1 cellular context compared by ENCODE assay signal in the genomic region with DNA sequence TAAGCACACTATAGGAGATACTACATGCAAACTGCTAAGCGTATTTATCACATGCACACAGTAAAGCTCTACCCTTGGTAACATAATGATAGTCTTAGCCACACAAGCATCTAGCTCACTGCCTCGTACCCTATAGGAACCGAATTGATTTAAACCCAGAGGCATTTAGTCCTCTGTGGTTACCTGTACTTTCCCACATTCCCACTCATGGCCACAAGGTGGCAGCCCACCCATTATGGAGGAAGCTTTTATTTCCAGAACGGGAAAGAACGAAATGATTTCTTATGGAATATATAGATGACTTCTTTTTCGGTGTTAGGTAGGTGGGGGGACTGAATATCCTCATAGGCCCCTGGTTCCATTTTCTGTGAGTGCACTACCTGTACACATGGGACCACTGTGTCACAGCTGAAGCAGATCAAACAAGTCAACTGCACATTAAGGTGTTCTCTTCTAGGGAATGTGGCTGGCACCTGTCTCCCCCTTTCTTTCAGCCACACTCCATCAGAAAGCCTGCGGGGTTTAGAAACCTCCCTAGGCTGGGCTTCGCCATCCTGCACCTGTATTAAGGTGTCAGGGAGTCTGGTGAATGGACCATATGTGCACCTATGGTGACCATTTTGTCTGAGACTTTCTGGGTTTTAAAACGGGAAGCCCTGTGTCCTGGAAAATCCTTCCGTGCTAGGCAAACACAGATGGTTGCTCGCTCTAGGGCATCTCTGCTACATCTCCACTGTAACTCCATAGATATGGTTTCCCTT.
A peak's percentile ranks its signal among the peaks of the same experiment; 100 is the strongest.
TF ChIP-seq lines count a peak whose summit lies in the region.

No MANE protein-coding gene starts in this region.

TF ChIP-seq in K562, 482 proteins besides CTCF, POLR2A, EP300 and RAD21 (continued from another document):
- TF ChIP-seq, protein P1, sequence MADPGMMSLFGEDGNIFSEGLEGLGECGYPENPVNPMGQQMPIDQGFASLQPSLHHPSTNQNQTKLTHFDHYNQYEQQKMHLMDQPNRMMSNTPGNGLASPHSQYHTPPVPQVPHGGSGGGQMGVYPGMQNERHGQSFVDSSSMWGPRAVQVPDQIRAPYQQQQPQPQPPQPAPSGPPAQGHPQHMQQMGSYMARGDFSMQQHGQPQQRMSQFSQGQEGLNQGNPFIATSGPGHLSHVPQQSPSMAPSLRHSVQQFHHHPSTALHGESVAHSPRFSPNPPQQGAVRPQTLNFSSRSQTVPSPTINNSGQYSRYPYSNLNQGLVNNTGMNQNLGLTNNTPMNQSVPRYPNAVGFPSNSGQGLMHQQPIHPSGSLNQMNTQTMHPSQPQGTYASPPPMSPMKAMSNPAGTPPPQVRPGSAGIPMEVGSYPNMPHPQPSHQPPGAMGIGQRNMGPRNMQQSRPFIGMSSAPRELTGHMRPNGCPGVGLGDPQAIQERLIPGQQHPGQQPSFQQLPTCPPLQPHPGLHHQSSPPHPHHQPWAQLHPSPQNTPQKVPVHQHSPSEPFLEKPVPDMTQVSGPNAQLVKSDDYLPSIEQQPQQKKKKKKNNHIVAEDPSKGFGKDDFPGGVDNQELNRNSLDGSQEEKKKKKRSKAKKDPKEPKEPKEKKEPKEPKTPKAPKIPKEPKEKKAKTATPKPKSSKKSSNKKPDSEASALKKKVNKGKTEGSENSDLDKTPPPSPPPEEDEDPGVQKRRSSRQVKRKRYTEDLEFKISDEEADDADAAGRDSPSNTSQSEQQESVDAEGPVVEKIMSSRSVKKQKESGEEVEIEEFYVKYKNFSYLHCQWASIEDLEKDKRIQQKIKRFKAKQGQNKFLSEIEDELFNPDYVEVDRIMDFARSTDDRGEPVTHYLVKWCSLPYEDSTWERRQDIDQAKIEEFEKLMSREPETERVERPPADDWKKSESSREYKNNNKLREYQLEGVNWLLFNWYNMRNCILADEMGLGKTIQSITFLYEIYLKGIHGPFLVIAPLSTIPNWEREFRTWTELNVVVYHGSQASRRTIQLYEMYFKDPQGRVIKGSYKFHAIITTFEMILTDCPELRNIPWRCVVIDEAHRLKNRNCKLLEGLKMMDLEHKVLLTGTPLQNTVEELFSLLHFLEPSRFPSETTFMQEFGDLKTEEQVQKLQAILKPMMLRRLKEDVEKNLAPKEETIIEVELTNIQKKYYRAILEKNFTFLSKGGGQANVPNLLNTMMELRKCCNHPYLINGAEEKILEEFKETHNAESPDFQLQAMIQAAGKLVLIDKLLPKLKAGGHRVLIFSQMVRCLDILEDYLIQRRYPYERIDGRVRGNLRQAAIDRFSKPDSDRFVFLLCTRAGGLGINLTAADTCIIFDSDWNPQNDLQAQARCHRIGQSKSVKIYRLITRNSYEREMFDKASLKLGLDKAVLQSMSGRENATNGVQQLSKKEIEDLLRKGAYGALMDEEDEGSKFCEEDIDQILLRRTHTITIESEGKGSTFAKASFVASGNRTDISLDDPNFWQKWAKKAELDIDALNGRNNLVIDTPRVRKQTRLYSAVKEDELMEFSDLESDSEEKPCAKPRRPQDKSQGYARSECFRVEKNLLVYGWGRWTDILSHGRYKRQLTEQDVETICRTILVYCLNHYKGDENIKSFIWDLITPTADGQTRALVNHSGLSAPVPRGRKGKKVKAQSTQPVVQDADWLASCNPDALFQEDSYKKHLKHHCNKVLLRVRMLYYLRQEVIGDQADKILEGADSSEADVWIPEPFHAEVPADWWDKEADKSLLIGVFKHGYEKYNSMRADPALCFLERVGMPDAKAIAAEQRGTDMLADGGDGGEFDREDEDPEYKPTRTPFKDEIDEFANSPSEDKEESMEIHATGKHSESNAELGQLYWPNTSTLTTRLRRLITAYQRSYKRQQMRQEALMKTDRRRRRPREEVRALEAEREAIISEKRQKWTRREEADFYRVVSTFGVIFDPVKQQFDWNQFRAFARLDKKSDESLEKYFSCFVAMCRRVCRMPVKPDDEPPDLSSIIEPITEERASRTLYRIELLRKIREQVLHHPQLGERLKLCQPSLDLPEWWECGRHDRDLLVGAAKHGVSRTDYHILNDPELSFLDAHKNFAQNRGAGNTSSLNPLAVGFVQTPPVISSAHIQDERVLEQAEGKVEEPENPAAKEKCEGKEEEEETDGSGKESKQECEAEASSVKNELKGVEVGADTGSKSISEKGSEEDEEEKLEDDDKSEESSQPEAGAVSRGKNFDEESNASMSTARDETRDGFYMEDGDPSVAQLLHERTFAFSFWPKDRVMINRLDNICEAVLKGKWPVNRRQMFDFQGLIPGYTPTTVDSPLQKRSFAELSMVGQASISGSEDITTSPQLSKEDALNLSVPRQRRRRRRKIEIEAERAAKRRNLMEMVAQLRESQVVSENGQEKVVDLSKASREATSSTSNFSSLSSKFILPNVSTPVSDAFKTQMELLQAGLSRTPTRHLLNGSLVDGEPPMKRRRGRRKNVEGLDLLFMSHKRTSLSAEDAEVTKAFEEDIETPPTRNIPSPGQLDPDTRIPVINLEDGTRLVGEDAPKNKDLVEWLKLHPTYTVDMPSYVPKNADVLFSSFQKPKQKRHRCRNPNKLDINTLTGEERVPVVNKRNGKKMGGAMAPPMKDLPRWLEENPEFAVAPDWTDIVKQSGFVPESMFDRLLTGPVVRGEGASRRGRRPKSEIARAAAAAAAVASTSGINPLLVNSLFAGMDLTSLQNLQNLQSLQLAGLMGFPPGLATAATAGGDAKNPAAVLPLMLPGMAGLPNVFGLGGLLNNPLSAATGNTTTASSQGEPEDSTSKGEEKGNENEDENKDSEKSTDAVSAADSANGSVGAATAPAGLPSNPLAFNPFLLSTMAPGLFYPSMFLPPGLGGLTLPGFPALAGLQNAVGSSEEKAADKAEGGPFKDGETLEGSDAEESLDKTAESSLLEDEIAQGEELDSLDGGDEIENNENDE (IDR thresholded peaks at IDR 0.05; ENCODE audit: low read depth, low read length): no peak
- TF ChIP-seq TEAD1 (CRISPR knock-in tag; IDR thresholded peaks at IDR 0.05): 0 out of 4 replicates have a peak, but pooled peaks of 1 of the 2 experiments have one; percentile 25
- TF ChIP-seq, protein P2, sequence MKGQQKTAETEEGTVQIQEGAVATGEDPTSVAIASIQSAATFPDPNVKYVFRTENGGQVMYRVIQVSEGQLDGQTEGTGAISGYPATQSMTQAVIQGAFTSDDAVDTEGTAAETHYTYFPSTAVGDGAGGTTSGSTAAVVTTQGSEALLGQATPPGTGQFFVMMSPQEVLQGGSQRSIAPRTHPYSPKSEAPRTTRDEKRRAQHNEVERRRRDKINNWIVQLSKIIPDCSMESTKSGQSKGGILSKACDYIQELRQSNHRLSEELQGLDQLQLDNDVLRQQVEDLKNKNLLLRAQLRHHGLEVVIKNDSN (CRISPR knock-in tag; IDR thresholded peaks at IDR 0.05): no peak
- TF ChIP-seq, protein P3, sequence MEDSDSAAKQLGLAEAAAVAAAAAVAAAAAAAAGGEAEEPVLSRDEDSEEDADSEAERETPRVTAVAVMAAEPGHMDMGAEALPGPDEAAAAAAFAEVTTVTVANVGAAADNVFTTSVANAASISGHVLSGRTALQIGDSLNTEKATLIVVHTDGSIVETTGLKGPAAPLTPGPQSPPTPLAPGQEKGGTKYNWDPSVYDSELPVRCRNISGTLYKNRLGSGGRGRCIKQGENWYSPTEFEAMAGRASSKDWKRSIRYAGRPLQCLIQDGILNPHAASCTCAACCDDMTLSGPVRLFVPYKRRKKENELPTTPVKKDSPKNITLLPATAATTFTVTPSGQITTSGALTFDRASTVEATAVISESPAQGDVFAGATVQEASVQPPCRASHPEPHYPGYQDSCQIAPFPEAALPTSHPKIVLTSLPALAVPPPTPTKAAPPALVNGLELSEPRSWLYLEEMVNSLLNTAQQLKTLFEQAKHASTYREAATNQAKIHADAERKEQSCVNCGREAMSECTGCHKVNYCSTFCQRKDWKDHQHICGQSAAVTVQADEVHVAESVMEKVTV (CRISPR knock-in tag; IDR thresholded peaks at IDR 0.05): peak; percentile 56
- no peak for TF ChIP-seq NR2C1 (IDR thresholded peaks at IDR 0.05)
- TF ChIP-seq NR2C1 (tag; IDR thresholded peaks at IDR 0.05): no peak
- TF ChIP-seq, protein P4, sequence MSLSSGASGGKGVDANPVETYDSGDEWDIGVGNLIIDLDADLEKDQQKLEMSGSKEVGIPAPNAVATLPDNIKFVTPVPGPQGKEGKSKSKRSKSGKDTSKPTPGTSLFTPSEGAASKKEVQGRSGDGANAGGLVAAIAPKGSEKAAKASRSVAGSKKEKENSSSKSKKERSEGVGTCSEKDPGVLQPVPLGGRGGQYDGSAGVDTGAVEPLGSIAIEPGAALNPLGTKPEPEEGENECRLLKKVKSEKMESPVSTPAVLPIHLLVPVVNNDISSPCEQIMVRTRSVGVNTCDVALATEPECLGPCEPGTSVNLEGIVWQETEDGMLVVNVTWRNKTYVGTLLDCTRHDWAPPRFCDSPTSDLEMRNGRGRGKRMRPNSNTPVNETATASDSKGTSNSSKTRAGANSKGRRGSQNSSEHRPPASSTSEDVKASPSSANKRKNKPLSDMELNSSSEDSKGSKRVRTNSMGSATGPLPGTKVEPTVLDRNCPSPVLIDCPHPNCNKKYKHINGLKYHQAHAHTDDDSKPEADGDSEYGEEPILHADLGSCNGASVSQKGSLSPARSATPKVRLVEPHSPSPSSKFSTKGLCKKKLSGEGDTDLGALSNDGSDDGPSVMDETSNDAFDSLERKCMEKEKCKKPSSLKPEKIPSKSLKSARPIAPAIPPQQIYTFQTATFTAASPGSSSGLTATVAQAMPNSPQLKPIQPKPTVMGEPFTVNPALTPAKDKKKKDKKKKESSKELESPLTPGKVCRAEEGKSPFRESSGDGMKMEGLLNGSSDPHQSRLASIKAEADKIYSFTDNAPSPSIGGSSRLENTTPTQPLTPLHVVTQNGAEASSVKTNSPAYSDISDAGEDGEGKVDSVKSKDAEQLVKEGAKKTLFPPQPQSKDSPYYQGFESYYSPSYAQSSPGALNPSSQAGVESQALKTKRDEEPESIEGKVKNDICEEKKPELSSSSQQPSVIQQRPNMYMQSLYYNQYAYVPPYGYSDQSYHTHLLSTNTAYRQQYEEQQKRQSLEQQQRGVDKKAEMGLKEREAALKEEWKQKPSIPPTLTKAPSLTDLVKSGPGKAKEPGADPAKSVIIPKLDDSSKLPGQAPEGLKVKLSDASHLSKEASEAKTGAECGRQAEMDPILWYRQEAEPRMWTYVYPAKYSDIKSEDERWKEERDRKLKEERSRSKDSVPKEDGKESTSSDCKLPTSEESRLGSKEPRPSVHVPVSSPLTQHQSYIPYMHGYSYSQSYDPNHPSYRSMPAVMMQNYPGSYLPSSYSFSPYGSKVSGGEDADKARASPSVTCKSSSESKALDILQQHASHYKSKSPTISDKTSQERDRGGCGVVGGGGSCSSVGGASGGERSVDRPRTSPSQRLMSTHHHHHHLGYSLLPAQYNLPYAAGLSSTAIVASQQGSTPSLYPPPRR (CRISPR knock-in tag; IDR thresholded peaks at IDR 0.05; ENCODE audit: borderline replicate concordance): no peak
TF ChIP-seq in K562: peak in this region for 2.
